22 cellular contexts compared by ENCODE assay signal in the genomic region with DNA sequence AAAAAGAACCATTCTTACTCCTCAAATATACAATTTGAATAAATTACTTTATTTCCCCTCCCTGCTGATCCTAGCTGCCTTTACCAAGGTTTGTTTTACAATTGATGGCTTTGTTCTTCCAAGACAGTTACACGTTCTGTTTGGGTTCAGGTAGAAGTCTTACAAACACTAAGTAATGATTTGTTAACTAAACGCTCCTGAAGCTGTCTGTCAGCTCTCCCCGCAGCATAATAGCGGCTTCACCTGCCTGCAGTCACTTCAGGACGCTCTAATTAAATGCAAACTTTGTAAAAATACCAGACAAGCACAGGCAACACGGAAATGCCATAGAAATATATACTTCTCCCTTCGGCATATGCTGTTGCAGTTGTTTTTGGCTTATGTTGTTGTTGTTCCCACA.
A peak's percentile ranks its signal among the peaks of the same experiment; 100 is the strongest.
DNase-seq lines count a peak whose midpoint lies in the region; ATAC-seq and TF ChIP-seq lines count a peak whose summit lies in the region.
"Had no signal": no experiment of that assay in that cellular context is flagged by ENCODE, and none has a peak within 500 bp of the region (broad histone marks: within the 10 kb centered on the region; RNA-seq: fewer than 3 reads in every experiment).

No MANE protein-coding gene starts in this region.

- peak overlapping the region; percentile 39; the same call in 1 of the 2 replicates for H3K27ac ChIP-seq in HUES64 (ENCODE audit: low read depth, low read length)
- H3K27ac ChIP-seq in mesendoderm (ENCODE audit: low read depth, low read length) = no peak overlapping the region
- H3K27ac ChIP-seq: KMS-11, PC-9, SJCRH30 had no signal

- H3K27ac Mint-ChIP-seq in WTC11 = peak overlapping the region; percentile 85
- H3K27ac Mint-ChIP-seq in Caco-2 (ENCODE audit: unreplicated experiment) = no peak overlapping the region
- H3K27ac Mint-ChIP-seq in Calu3 (ENCODE audit: unreplicated experiment) = no peak overlapping the region
- H3K27ac Mint-ChIP-seq: CD14-positive monocyte; CD8-positive, alpha-beta memory T cell; IgD-negative memory B cell had no signal

- H3K36me3 Mint-ChIP-seq in WTC11 = 0 out of 2 replicates have a peak, but pooled peaks cover 2% of the 10 kb centered on the region
- H3K36me3 Mint-ChIP-seq in Caco-2 (ENCODE audit: insufficient read depth, unreplicated experiment) = no peaks in the 10 kb centered on the region
- H3K36me3 Mint-ChIP-seq in Calu3 (ENCODE audit: insufficient read depth, unreplicated experiment) = no peaks in the 10 kb centered on the region
- H3K36me3 Mint-ChIP-seq: CD14-positive monocyte, IgD-negative memory B cell had no signal

- POLR2A ChIA-PET in WTC11 (lab: Charles Lee) (no interaction called here), Caco-2 (lab: Charles Lee) (no interaction called here)

- no peak overlapping the region for H2AK5ac ChIP-seq in mesendoderm (ENCODE audit: low read length)

- TF ChIP-seq CTCF in WTC11 (IDR thresholded peaks at IDR 0.05) (no peak), Caco-2 (IDR thresholded peaks at IDR 0.05; ENCODE audit: insufficient read depth in 1 of 2, low read depth in 1 of 2, low read length in 1 of 2, severe bottlenecking in 1 of 2, unreplicated experiment in 1 of 2) (no peak), Calu3 (IDR thresholded peaks at IDR 0.05; ENCODE audit: unreplicated experiment) (no peak)

- no peak overlapping the region for H2BK5ac ChIP-seq in mesendoderm (ENCODE audit: low read length)

- H3K79me1 ChIP-seq in mesendoderm (ENCODE audit: low read length) = no peaks in the 10 kb centered on the region

- H3K27me3 ChIP-seq in HUES64 (ENCODE audit: insufficient read depth, low read length) = no peaks in the 10 kb centered on the region
- no peaks in the 10 kb centered on the region for H3K27me3 ChIP-seq in mesendoderm (ENCODE audit: insufficient read depth, low read length, poor library complexity)
- no peaks in the 10 kb centered on the region for H3K27me3 ChIP-seq in Caco-2 (replicated peaks; ENCODE audit: control insufficient read depth, insufficient read depth, low read length)
- H3K27me3 ChIP-seq: SJCRH30 had no signal

- CTCF ChIA-PET in WTC11 (lab: Charles Lee) = interaction anchor here (0.9 kb wide), 1 partner anchor 265 kb away, joined by 3 read pairs; no protein-coding TSS in a partner anchor
- CTCF ChIA-PET in Caco-2 (lab: Charles Lee) = no interaction called here
- CTCF ChIA-PET in Calu3 (lab: Charles Lee) = no interaction called here

- no peak overlapping the region for H3K23ac ChIP-seq in mesendoderm (ENCODE audit: low read length)

- H3K79me2 ChIP-seq in mesendoderm (ENCODE audit: control insufficient read depth, insufficient read depth, low read length) = no peaks in the 10 kb centered on the region

- H3K4me3 ChIP-seq in HUES64 (ENCODE audit: low read length) = no peak overlapping the region
- H3K4me3 ChIP-seq in mesendoderm (ENCODE audit: low read length) = no peak overlapping the region
- no peak overlapping the region for H3K4me3 ChIP-seq in Caco-2 (ENCODE audit: low read depth, low read length)
- H3K4me3 ChIP-seq: PC-9, SJCRH30 had no signal

- H3K18ac ChIP-seq in mesendoderm (ENCODE audit: low read length) = no peak overlapping the region

- DNase-seq in ELF-1 (ENCODE audit: low read depth, low spot score) = peak; percentile 4
- DNase-seq in WTC11 (ENCODE audit: low spot score) = no peak
- DNase-seq in mesendoderm = peak; percentile 5
- no peak for DNase-seq in Caco-2
- no peak for DNase-seq in glomerular visceral epithelial cell (ENCODE audit: extremely low spot score)
- DNase-seq in Calu3 = no peak
- DNase-seq: BE2C; CD8-positive, alpha-beta memory T cell; DMS53; MM.1S; NCI-H1694 treated with DMSO at 0.1 percent for 48 hours; NCI-H2081; NCI-H524; PC-9; SJCRH30 had no signal

- H3K4me3 Mint-ChIP-seq in WTC11 = peak overlapping the region; percentile 3; the same call in 1 of the 2 replicates
- no peak overlapping the region for H3K4me3 Mint-ChIP-seq in Caco-2 (ENCODE audit: unreplicated experiment)
- no peak overlapping the region for H3K4me3 Mint-ChIP-seq in Calu3 (ENCODE audit: low read depth, unreplicated experiment)
- H3K4me3 Mint-ChIP-seq: CD14-positive monocyte; CD8-positive, alpha-beta memory T cell had no signal

- no peak overlapping the region for H3K56ac ChIP-seq in mesendoderm (ENCODE audit: low read length)

- intact Hi-C loops in Caco-2 (cut with micrococcal nuclease; ENCODE audit: unreplicated experiment) (loop anchor here (5.0 kb wide), 1 partner anchor 247 kb away; no protein-coding TSS in a partner anchor), Calu3 (cut with micrococcal nuclease; ENCODE audit: unreplicated experiment) (no loop called here)

- H3K36me3 ChIP-seq in HUES64 (ENCODE audit: insufficient read depth, low read length) (no peaks in the 10 kb centered on the region), mesendoderm (ENCODE audit: control insufficient read depth, insufficient read depth, low read length) (no peaks in the 10 kb centered on the region), Caco-2 (ENCODE audit: control insufficient read depth, insufficient read depth, low read length) (no peaks in the 10 kb centered on the region)
- H3K36me3 ChIP-seq: BE2C, SJCRH30 had no signal

- no peak overlapping the region for H3K4ac ChIP-seq in mesendoderm (ENCODE audit: low read depth, low read length)

- H4K8ac ChIP-seq in mesendoderm (ENCODE audit: low read depth, low read length) = no peak overlapping the region

- H4K5ac ChIP-seq in mesendoderm (ENCODE audit: low read length) = no peak overlapping the region

- BruUV-seq in Caco-2 (replicated peaks; lab: Mats Ljungman, UMichigan) = no TSS peak
- no TSS peak for BruUV-seq in Calu3 (replicated peaks; lab: Mats Ljungman, UMichigan)

- H3K4me1 ChIP-seq in HUES64 (ENCODE audit: insufficient read depth, low read length) (peaks cover 19% of the 10 kb centered on the region), mesendoderm (ENCODE audit: control insufficient read depth, low read depth, low read length) (no peaks in the 10 kb centered on the region), Caco-2 (no peaks in the 10 kb centered on the region)
- H3K4me1 ChIP-seq: BE2C, SJCRH30 had no signal

- H2BK15ac ChIP-seq in mesendoderm (replicated peaks; ENCODE audit: low read depth) = no peak overlapping the region

- H3K27me3 Mint-ChIP-seq in WTC11 (ENCODE audit: low read depth) = no peaks in the 10 kb centered on the region; the same call in none of the 2 replicates
- peaks cover 23% of the 10 kb centered on the region for H3K27me3 Mint-ChIP-seq in Caco-2 (ENCODE audit: insufficient read depth, unreplicated experiment)
- H3K27me3 Mint-ChIP-seq in Calu3 (ENCODE audit: unreplicated experiment) = peaks cover 19% of the 10 kb centered on the region
- H3K27me3 Mint-ChIP-seq: IgD-negative memory B cell had no signal

- H2BK120ac ChIP-seq in mesendoderm (ENCODE audit: low read depth, low read length) = no peak overlapping the region

- H3K4me1 Mint-ChIP-seq in WTC11 = peaks cover 46% of the 10 kb centered on the region
- no peaks in the 10 kb centered on the region for H3K4me1 Mint-ChIP-seq in Caco-2 (ENCODE audit: low read depth, unreplicated experiment)
- H3K4me1 Mint-ChIP-seq in Calu3 (ENCODE audit: low read depth, unreplicated experiment) = no peaks in the 10 kb centered on the region
- H3K4me1 Mint-ChIP-seq: CD14-positive monocyte; CD8-positive, alpha-beta memory T cell; IgD-negative memory B cell had no signal

- peak; percentile 59; the same call in 1 of the 2 replicates for ATAC-seq in WTC11
- ATAC-seq in GM21723 (IDR thresholded peaks at IDR 0.05; ENCODE audit: unreplicated experiment) = no peak
- ATAC-seq: Right ventricle myocardium inferior, SK-N-SH treated with all-trans-retinoic acid at 6 μM for 48 hours had no signal

- H3K9ac ChIP-seq in HUES64 (ENCODE audit: low read depth, low read length) = no peak overlapping the region
- H3K9ac ChIP-seq in mesendoderm (ENCODE audit: low read length) = no peak overlapping the region
- H3K9ac ChIP-seq: KMS-11 had no signal

- H3K9me3 Mint-ChIP-seq in WTC11 (no peaks in the 10 kb centered on the region), Caco-2 (ENCODE audit: unreplicated experiment) (no peaks in the 10 kb centered on the region), Calu3 (ENCODE audit: low read depth, unreplicated experiment) (no peaks in the 10 kb centered on the region)

- no peak overlapping the region for H3K4me2 ChIP-seq in mesendoderm (ENCODE audit: low read length)
- H3K4me2 ChIP-seq: KMS-11, PC-9 had no signal

- WGBS in HUES64 = 42% methylated on average over 7 of the region's 7 CpGs
- no CpG with 5 or more reads among the region's 7 CpGs for WGBS in mesendoderm (ENCODE audit: extremely low coverage, insufficient coverage, low lambda C conversion rate)

- H3K9me3 ChIP-seq in HUES64 (ENCODE audit: insufficient read depth, low read depth, low read length) (no peaks in the 10 kb centered on the region), Caco-2 (no peaks in the 10 kb centered on the region)
- H3K9me3 ChIP-seq: BE2C, SJCRH30 had no signal

TF ChIP-seq in WTC11, 78 proteins besides CTCF, POLR2A, EP300 and RAD21 (continues in another document):
- TF ChIP-seq E2F1 (CRISPR knock-in tag; IDR thresholded peaks at IDR 0.05) (no peak), NFYB (CRISPR knock-in tag; conservative IDR thresholded peaks at IDR 0.05; ENCODE audit: low read depth) (no peak)
- TF ChIP-seq, protein P1, sequence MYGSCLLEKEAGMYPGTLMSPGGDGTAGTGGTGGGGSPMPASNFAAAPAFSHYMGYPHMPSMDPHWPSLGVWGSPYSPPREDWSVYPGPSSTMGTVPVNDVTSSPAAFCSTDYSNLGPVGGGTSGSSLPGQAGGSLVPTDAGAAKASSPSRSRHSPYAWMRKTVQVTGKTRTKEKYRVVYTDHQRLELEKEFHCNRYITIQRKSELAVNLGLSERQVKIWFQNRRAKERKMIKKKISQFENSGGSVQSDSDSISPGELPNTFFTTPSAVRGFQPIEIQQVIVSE (CRISPR knock-in tag; IDR thresholded peaks at IDR 0.05; ENCODE audit: borderline replicate concordance) = no peak

Comparison
In these comparisons a context has a peak if more than half of its experiments do, and no peak if none do; other contexts are left out.
1. DNase-seq: peak in ELF-1 (single experiment) and mesendoderm (single experiment); none in WTC11 (single experiment), Caco-2 (0 of 2), glomerular visceral epithelial cell (single experiment) and Calu3 (single experiment).